Comparison of ENCODE assay signal across 8 cellular contexts in the genomic region with DNA sequence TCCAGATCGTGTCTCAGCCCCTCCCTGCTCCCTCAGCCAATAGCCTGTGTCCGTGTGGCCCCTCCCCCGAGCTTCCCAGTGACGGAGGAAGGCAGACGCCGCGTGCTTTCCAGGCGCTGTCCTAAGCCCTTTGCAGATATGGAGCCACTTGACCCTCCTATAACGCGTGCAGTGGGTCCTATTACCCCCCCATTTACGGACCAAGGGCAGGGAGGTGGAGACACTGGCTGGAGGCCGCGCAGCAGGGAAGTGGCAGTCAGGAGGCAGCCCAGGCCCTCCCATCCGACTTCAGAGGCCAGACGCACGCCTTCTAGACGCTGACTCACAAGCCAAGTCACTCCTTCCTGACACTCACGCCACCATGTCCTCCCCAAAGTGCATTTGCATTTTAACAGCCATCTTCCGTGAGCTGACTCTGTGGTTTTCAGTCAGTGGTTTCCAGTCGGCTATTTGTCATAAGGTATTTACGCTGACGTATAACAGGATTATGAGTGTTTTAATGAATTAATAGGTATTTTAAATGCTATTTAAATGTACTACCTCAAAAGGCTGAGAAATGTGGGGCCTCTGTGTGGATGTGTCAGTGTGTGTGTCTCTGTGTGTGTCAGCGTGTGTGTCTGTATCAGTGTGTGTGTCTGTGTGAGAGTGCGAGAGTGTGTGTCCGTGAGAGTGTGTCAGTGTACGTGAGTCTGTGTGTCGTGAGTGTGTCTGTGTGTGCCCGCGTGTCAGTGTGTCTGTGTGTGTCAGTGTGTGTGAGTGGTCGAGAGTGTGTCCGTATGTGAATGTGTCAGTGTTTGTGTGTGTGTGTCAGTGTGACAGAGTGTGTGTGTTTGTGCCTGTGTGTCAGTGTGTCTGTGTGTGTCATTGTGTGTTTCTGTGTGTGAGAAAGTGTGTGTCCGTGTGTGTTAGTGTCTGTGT.
DNase-seq lines count a peak whose midpoint lies in the region; FAIRE-seq and TF ChIP-seq lines count a peak whose summit lies in the region.

No MANE protein-coding gene starts in this region.

- FAIRE-seq in GM12892 (lab: Jason Lieb, UNC), result peak; percentile 90

- H3K4me3 ChIP-seq in mononuclear cell (ENCODE audit: low read length), result peak overlapping the region; percentile 37

- TF ChIP-seq POLR2A in GM12892 (IDR thresholded peaks at IDR 0.05; ENCODE audit: low read depth, low read length), result peak; percentile 75

- H3K36me3 Mint-ChIP-seq in HFFc6 (ENCODE audit: low read depth), result peaks cover 9% of the 10 kb centered on the region

- H3K4me3 Mint-ChIP-seq in HFFc6, result peak overlapping the region; percentile 81

- no peaks in the 10 kb centered on the region for H3K9me3 ChIP-seq in mononuclear cell (ENCODE audit: low read depth, low read length)

- H3K27ac Mint-ChIP-seq in HFFc6, result peak overlapping the region; percentile 98

- peaks cover 14% of the 10 kb centered on the region for H3K9me3 Mint-ChIP-seq in HFFc6

- no peak for TF ChIP-seq CTCF in HFFc6 (IDR thresholded peaks at IDR 0.05)

- peaks cover 10% of the 10 kb centered on the region for H3K4me1 ChIP-seq in mononuclear cell (ENCODE audit: insufficient read depth, low read length)

- peaks cover 4% of the 10 kb centered on the region for H3K27me3 Mint-ChIP-seq in HFFc6 (ENCODE audit: insufficient read depth)

- peaks cover 34% of the 10 kb centered on the region for H3K4me1 Mint-ChIP-seq in HFFc6 (ENCODE audit: low read depth)

- H3K27me3 ChIP-seq in mononuclear cell (ENCODE audit: insufficient read depth, low read length), result no peaks in the 10 kb centered on the region

- DNase-seq in GM12892 (ENCODE audit: insufficient read length) (peak; percentile 82), HFFc6 (peak; percentile 98), NCI-H1048 (lab: John Stamatoyannopoulos, UW) (peak; percentile 41), HuH-7 (ENCODE audit: low spot score) (no peak)
- DNase-seq in activated CD4-positive, alpha-beta T cell treated with anti-CD3 and anti-CD28 coated beads, Interleukin-2, amount 50 U/mL, for 48 hours, result peak; percentile 89 to 92
- peak; percentile 82 for DNase-seq in effector CD4-positive, alpha-beta T cell
- DNase-seq in stimulated activated CD8-positive, alpha-beta memory T cell treated with anti-CD3 and anti-CD28 coated beads, Interleukin-4, amount 100 ng/mL, for 1 hour (ENCODE audit: low read depth in 2 of 2, low spot score in 1 of 2), result peak; percentile 59 to 75
